22 cellular contexts compared by ENCODE assay signal in the genomic region with DNA sequence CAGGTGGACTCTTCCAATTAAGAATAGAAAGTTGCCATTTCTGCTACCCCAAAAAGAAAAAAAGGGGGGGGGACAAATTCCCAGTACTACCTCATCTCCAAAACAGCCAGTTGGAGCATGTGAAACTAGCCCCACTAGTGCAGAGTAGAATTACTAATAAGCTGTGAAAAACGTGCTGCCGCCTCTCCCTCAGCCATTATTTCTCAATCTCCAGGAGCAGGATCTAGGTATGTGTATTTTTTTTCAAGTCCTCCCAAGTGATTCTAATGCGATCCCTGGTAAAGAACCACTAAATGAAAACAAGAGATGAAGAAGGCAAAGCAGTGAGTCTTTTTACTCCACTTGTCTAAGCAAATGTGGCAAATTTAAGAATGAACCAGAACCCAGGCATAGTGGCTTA. TPM values are rescaled to one million over a fixed set of nuclear protein-coding genes. Genes with fewer than 3 reads are reported as not detected.
DNase-seq lines count a peak whose midpoint lies in the region; ATAC-seq and TF ChIP-seq lines count a peak whose summit lies in the region.
"Had no signal": no experiment of that assay in that cellular context is flagged by ENCODE, and none has a peak within 500 bp of the region (broad histone marks: within the 10 kb centered on the region; RNA-seq: fewer than 3 reads in every experiment).

No MANE protein-coding gene starts in this region.

- ATAC-seq in activated T-helper 17 cell treated with anti-CD3 and anti-CD28 coated beads, Interleukin-2, amount 50 U/mL, for 72 hours (replicated peaks), result no peak
- ATAC-seq in natural killer cell (no peak), HG03280 (IDR thresholded peaks at IDR 0.05; ENCODE audit: unreplicated experiment) (no peak)
- ATAC-seq: A549, psoas muscle had no signal

- peaks cover 94% of the 10 kb centered on the region for H3K79me2 ChIP-seq in DOHH2 (ENCODE audit: control insufficient read depth, low read length)

- intact Hi-C loops in activated CD4-positive, alpha-beta memory T cell treated with anti-CD3 and anti-CD28 coated beads for 36 hours (cut with micrococcal nuclease), result loop anchor here (10.0 kb wide), 1 partner anchor 471 kb away; the partner anchor contains the start of gene CDS2
- intact Hi-C loops in natural killer cell (cut with micrococcal nuclease), result no loop called here

- peaks cover 73% of the 10 kb centered on the region for H3K4me1 Mint-ChIP-seq in activated CD4-positive, alpha-beta memory T cell treated with anti-CD3 and anti-CD28 coated beads for 36 hours (ENCODE audit: low read depth)
- peaks cover 61% of the 10 kb centered on the region for H3K4me1 Mint-ChIP-seq in activated CD4-positive, alpha-beta memory T cell treated with anti-CD3 and anti-CD28 coated beads, Interleukin-2, amount 10 ng/mL, durations not matched to agents 7 days and 5 days
- peaks cover 47% of the 10 kb centered on the region for H3K4me1 Mint-ChIP-seq in activated T-helper 17 cell treated with anti-CD3 and anti-CD28 coated beads, Interleukin-2, amount 50 U/mL, for 72 hours
- H3K4me1 Mint-ChIP-seq in natural killer cell, result peaks cover 45 to 65% of the 10 kb centered on the region in 2 donors

- no peaks in the 10 kb centered on the region for H3K9me3 ChIP-seq in DOHH2 (ENCODE audit: control insufficient read depth, insufficient read depth, low read length)
- H3K9me3 ChIP-seq: A549, adrenal gland, esophagus muscularis mucosa, HAP-1, psoas muscle had no signal

- H3K36me3 ChIP-seq in DOHH2 (ENCODE audit: control insufficient read depth, low read length), result peaks cover 93% of the 10 kb centered on the region

- H3K4me3 ChIP-seq in DOHH2 (ENCODE audit: low read length), result peak overlapping the region; percentile 10
- H3K4me3 ChIP-seq: A549, adrenal gland, esophagus muscularis mucosa, HAP-1, psoas muscle had no signal

- DNase-seq in activated CD4-positive, alpha-beta memory T cell treated with anti-CD3 and anti-CD28 coated beads for 36 hours, result no peak
- DNase-seq in activated CD4-positive, alpha-beta memory T cell treated with anti-CD3 and anti-CD28 coated beads, Interleukin-2, amount 10 ng/mL, durations not matched to agents 7 days and 5 days, result no peak
- DNase-seq in natural killer cell (no peak), NCI-H345 (lab: John Stamatoyannopoulos, UW) (no peak), NCI-H524 treated with DMSO at 0.1 percent for 48 hours (lab: John Stamatoyannopoulos, UW) (no peak)
- DNase-seq: activated CD4-positive, alpha-beta T cell treated with anti-CD3 and anti-CD28 coated beads, Interleukin-2, amount 50 U/mL, for 1 hour; effector memory CD4-positive, alpha-beta T cell; EL; hippocampal formation; islet precursor cell; NCI-H2171 treated with DMSO at 0.1 percent for 48 hours; NCI-H69; psoas muscle; SHP77 treated with DMSO at 0.1 percent for 48 hours; substantia nigra had no signal

- peak overlapping the region; percentile 87 for H3K4me2 ChIP-seq in DOHH2 (ENCODE audit: low read length)
- H3K4me2 ChIP-seq: A549 had no signal

- CTCF ChIA-PET in activated CD4-positive, alpha-beta memory T cell treated with anti-CD3 and anti-CD28 coated beads for 36 hours (lab: Charles Lee), result interaction anchor here (2.8 kb wide), 1 partner anchor 192 kb away, joined by 9 read pairs; no protein-coding TSS in a partner anchor
- CTCF ChIA-PET in activated CD4-positive, alpha-beta memory T cell treated with anti-CD3 and anti-CD28 coated beads, Interleukin-2, amount 10 ng/mL, durations not matched to agents 7 days and 5 days (lab: Charles Lee), result interaction anchor here (1.0 kb wide), 1 partner anchor 192 kb away, joined by 3 read pairs; no protein-coding TSS in a partner anchor

- H3K4me3 Mint-ChIP-seq in activated CD4-positive, alpha-beta memory T cell treated with anti-CD3 and anti-CD28 coated beads for 36 hours, result no peak overlapping the region
- H3K4me3 Mint-ChIP-seq in activated CD4-positive, alpha-beta memory T cell treated with anti-CD3 and anti-CD28 coated beads, Interleukin-2, amount 10 ng/mL, durations not matched to agents 7 days and 5 days, result no peak overlapping the region
- H3K4me3 Mint-ChIP-seq in activated T-helper 17 cell treated with anti-CD3 and anti-CD28 coated beads, Interleukin-2, amount 50 U/mL, for 72 hours, result peak overlapping the region; percentile 52
- no peak overlapping the region for H3K4me3 Mint-ChIP-seq in natural killer cell

- H3K4me1 ChIP-seq in DOHH2 (ENCODE audit: control insufficient read depth, low read length), result peaks cover 99% of the 10 kb centered on the region
- H3K4me1 ChIP-seq: A549, psoas muscle had no signal

- POLR2A ChIA-PET in activated CD4-positive, alpha-beta memory T cell treated with anti-CD3 and anti-CD28 coated beads for 36 hours (lab: Charles Lee), result interaction anchor here (0.7 kb wide), 1 partner anchor 163 kb away, joined by 4 read pairs; no protein-coding TSS in a partner anchor
- POLR2A ChIA-PET in activated CD4-positive, alpha-beta memory T cell treated with anti-CD3 and anti-CD28 coated beads, Interleukin-2, amount 10 ng/mL, durations not matched to agents 7 days and 5 days (lab: Charles Lee), result interaction anchor here (1.1 kb wide), 1 partner anchor 9 kb away, joined by 7 read pairs; no protein-coding TSS in a partner anchor

- H3K9me3 Mint-ChIP-seq in activated CD4-positive, alpha-beta memory T cell treated with anti-CD3 and anti-CD28 coated beads for 36 hours, result no peaks in the 10 kb centered on the region
- no peaks in the 10 kb centered on the region for H3K9me3 Mint-ChIP-seq in activated CD4-positive, alpha-beta memory T cell treated with anti-CD3 and anti-CD28 coated beads, Interleukin-2, amount 10 ng/mL, durations not matched to agents 7 days and 5 days
- no peaks in the 10 kb centered on the region for H3K9me3 Mint-ChIP-seq in activated T-helper 17 cell treated with anti-CD3 and anti-CD28 coated beads, Interleukin-2, amount 50 U/mL, for 72 hours
- H3K9me3 Mint-ChIP-seq in natural killer cell, result no peaks in the 10 kb centered on the region

- no peaks in the 10 kb centered on the region for H3K27me3 ChIP-seq in DOHH2 (ENCODE audit: control insufficient read depth, low read length)
- H3K27me3 ChIP-seq: adrenal gland, esophagus muscularis mucosa had no signal

- no peaks in the 10 kb centered on the region for H3K9me2 ChIP-seq in DOHH2 (replicated peaks; ENCODE audit: control insufficient read depth, low read length)

- H3K27ac ChIP-seq in DOHH2 (ENCODE audit: low read depth, low read length), result peak overlapping the region; percentile 92
- H3K27ac ChIP-seq: A549, esophagus muscularis mucosa, psoas muscle had no signal

- TF ChIP-seq CTCF in DOHH2 (IDR thresholded peaks at IDR 0.05; ENCODE audit: low read depth, low read length, poor library complexity, severe bottlenecking) (no peak), natural killer cell (IDR thresholded peaks at IDR 0.05) (no peak)

- H3K36me3 Mint-ChIP-seq in activated CD4-positive, alpha-beta memory T cell treated with anti-CD3 and anti-CD28 coated beads for 36 hours, result peaks cover 55% of the 10 kb centered on the region
- peaks cover 60% of the 10 kb centered on the region for H3K36me3 Mint-ChIP-seq in activated CD4-positive, alpha-beta memory T cell treated with anti-CD3 and anti-CD28 coated beads, Interleukin-2, amount 10 ng/mL, durations not matched to agents 7 days and 5 days (ENCODE audit: low read depth)
- H3K36me3 Mint-ChIP-seq in activated T-helper 17 cell treated with anti-CD3 and anti-CD28 coated beads, Interleukin-2, amount 50 U/mL, for 72 hours (ENCODE audit: low read depth), result peaks cover 96% of the 10 kb centered on the region
- peaks cover 13% of the 10 kb centered on the region for H3K36me3 Mint-ChIP-seq in natural killer cell

- H3F3A ChIP-seq in DOHH2 (ENCODE audit: control insufficient read depth, insufficient read depth), result peaks cover 47% of the 10 kb centered on the region

- no peaks in the 10 kb centered on the region for H3K27me3 Mint-ChIP-seq in activated CD4-positive, alpha-beta memory T cell treated with anti-CD3 and anti-CD28 coated beads for 36 hours
- no peaks in the 10 kb centered on the region for H3K27me3 Mint-ChIP-seq in activated CD4-positive, alpha-beta memory T cell treated with anti-CD3 and anti-CD28 coated beads, Interleukin-2, amount 10 ng/mL, durations not matched to agents 7 days and 5 days
- H3K27me3 Mint-ChIP-seq in activated T-helper 17 cell treated with anti-CD3 and anti-CD28 coated beads, Interleukin-2, amount 50 U/mL, for 72 hours, result no peaks in the 10 kb centered on the region
- H3K27me3 Mint-ChIP-seq in natural killer cell (ENCODE audit: low read depth in 2 of 2), result no peaks in the 10 kb centered on the region

- H3K27ac Mint-ChIP-seq in activated CD4-positive, alpha-beta memory T cell treated with anti-CD3 and anti-CD28 coated beads for 36 hours, result peak overlapping the region; percentile 74
- no peak overlapping the region for H3K27ac Mint-ChIP-seq in activated CD4-positive, alpha-beta memory T cell treated with anti-CD3 and anti-CD28 coated beads, Interleukin-2, amount 10 ng/mL, durations not matched to agents 7 days and 5 days
- peak overlapping the region; percentile 83 for H3K27ac Mint-ChIP-seq in activated T-helper 17 cell treated with anti-CD3 and anti-CD28 coated beads, Interleukin-2, amount 50 U/mL, for 72 hours
- peak overlapping the region; percentile 69 to 77 for H3K27ac Mint-ChIP-seq in natural killer cell

- H4K20me1 ChIP-seq in DOHH2 (ENCODE audit: control insufficient read depth, insufficient read depth, low read depth, low read length), result no peaks in the 10 kb centered on the region

RNA-seq across cellular contexts. Expression of gene GPCPD1, which starts 15.1 kb away (rescaled TPM):
- total RNA-seq in activated CD4-positive, alpha-beta memory T cell treated with anti-CD3 and anti-CD28 coated beads for 36 hours, result 10 to 100 TPM; 31.1 to 34.9 TPM
- 10 to 100 TPM; 29.4 to 32.1 TPM for total RNA-seq in activated CD4-positive, alpha-beta memory T cell treated with anti-CD3 and anti-CD28 coated beads, Interleukin-2, amount 10 ng/mL, durations not matched to agents 7 days and 5 days
- total RNA-seq in activated T-helper 17 cell treated with anti-CD3 and anti-CD28 coated beads, Interleukin-2, amount 50 U/mL, for 72 hours, result 10 to 100 TPM; 15.6 to 29.4 TPM
- 100 to 1,000 TPM; 121 to 134 (median 124) TPM for total RNA-seq in natural killer cell
